9 cellular contexts compared by ENCODE assay signal in the genomic region with DNA sequence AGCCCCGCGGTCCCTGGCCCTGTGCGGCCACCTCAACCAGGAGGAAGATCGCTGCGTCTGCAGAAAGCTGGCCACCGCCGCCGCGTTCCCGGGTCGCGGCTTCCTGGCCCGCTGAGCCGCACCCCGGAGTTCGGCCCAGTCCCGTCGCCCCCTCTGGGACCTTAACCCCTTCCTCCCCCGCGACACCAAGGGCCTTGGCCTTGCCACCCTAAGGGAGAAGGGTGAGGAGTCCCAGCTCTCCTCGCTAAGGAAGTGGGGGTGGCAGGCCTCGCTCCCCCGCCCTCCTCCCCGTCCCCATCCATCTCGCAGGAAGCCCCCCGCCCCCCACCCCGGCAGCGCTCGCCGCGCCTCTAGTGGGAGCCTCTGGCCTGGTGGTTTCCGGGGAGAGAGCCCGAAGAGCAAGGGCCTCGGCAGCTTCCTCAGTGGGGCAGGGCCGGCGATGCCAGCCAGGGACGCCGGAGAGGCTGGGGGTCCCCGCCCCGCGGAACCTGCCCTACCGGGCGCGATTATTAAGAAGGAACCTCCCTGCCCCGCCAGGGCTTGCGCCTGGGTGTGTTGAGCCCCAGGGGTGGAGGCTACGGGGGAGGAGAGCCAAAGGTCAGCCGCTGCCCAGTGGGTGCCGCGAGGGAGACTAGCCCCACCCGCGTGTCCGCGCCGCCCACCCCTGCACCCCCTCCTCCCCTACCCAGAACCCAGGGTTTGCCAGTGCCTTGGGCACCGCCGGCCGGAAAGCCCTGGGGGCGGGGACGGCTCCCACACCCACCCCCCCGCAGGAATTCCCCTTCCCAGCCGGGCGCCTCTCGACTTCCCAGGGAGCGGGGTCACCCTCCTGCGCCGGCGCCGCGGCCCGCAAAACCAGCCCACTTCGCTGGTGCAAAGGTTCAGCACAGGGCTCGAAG. TPM values are rescaled to one million over a fixed set of nuclear protein-coding genes. Genes with fewer than 3 reads are reported as not detected.
DNase-seq lines count a peak whose midpoint lies in the region; ATAC-seq and TF ChIP-seq lines count a peak whose summit lies in the region.
"Had no signal": no experiment of that assay in that cellular context is flagged by ENCODE, and none has a peak within 500 bp of the region (broad histone marks: within the 10 kb centered on the region; RNA-seq: fewer than 3 reads in every experiment).

No MANE protein-coding gene starts in this region.

- no peak for TF ChIP-seq EP300 in transverse colon (IDR thresholded peaks at IDR 0.05; ENCODE audit: low read depth)

- H3K36me3 Mint-ChIP-seq in activated CD4-positive, alpha-beta T cell treated with anti-CD3 and anti-CD28 coated beads, Interleukin-2, amount 10 ng/mL, durations not matched to agents 24 days and 14 days (ENCODE audit: low read depth), result peaks cover 17% of the 10 kb centered on the region
- peaks cover 24% of the 10 kb centered on the region for H3K36me3 Mint-ChIP-seq in activated CD4-positive, alpha-beta T cell treated with anti-CD3 and anti-CD28 coated beads, Interleukin-2, amount 10 ng/mL, durations not matched to agents 7 days and 5 days (ENCODE audit: low read depth)

- TF ChIP-seq CTCF in colonic mucosa (IDR thresholded peaks at IDR 0.05) (no peak), right lobe of liver (IDR thresholded peaks at IDR 0.05) (no peak), transverse colon (IDR thresholded peaks at IDR 0.05) (no peak), tibial artery (IDR thresholded peaks at IDR 0.05) (no peak)

- H3K36me3 ChIP-seq in colonic mucosa, result no peaks in the 10 kb centered on the region
- peaks cover 0 to 15% (median 6%) of the 10 kb centered on the region in 4 donors for H3K36me3 ChIP-seq in right lobe of liver
- H3K36me3 ChIP-seq in transverse colon, result peaks cover 0 to 13% (median 2%) of the 10 kb centered on the region in 4 donors
- H3K36me3 ChIP-seq in tibial artery, result peaks cover 21 to 23% (median 22%) of the 10 kb centered on the region in 3 donors

- H3K9me3 ChIP-seq in colonic mucosa (no peaks in the 10 kb centered on the region), right lobe of liver (no peaks in the 10 kb centered on the region), transverse colon (no peaks in the 10 kb centered on the region), tibial artery (no peaks in the 10 kb centered on the region)

- no peaks in the 10 kb centered on the region for H3K9me3 Mint-ChIP-seq in activated CD4-positive, alpha-beta T cell treated with anti-CD3 and anti-CD28 coated beads, Interleukin-2, amount 10 ng/mL, durations not matched to agents 24 days and 14 days
- H3K9me3 Mint-ChIP-seq in activated CD4-positive, alpha-beta T cell treated with anti-CD3 and anti-CD28 coated beads, Interleukin-2, amount 10 ng/mL, durations not matched to agents 7 days and 5 days, result no peaks in the 10 kb centered on the region

- H3K4me3 Mint-ChIP-seq in activated CD4-positive, alpha-beta T cell treated with anti-CD3 and anti-CD28 coated beads, Interleukin-2, amount 10 ng/mL, durations not matched to agents 24 days and 14 days, result no peak overlapping the region
- no peak overlapping the region for H3K4me3 Mint-ChIP-seq in activated CD4-positive, alpha-beta T cell treated with anti-CD3 and anti-CD28 coated beads, Interleukin-2, amount 10 ng/mL, durations not matched to agents 7 days and 5 days

- H3K4me3 ChIP-seq in colonic mucosa (peak overlapping the region; percentile 11), right lobe of liver (peak overlapping the region; percentile 36 to 61 (median 50)), transverse colon (peak overlapping the region in 3 of 4 donors; percentile 13 to 33 (median 20)), tibial artery (peak overlapping the region in 1 of 2 donors; percentile 29)

- H3K4me1 ChIP-seq in colonic mucosa (peaks cover 24% of the 10 kb centered on the region), right lobe of liver (peaks cover 0 to 51% (median 23%) of the 10 kb centered on the region in 4 donors), transverse colon (peaks cover 41 to 56% (median 48%) of the 10 kb centered on the region in 4 donors), tibial artery (peaks cover 15 to 39% (median 33%) of the 10 kb centered on the region in 4 donors)

- WGBS in right lobe of liver (ENCODE audit: insufficient coverage, low coverage, low lambda C conversion rate, missing lambda C conversion rate), result under 1% methylated on average over 28 of the region's 73 CpGs
- WGBS in transverse colon (ENCODE audit: low coverage in 1 of 2), 2 donors, result 36% methylated on average over 23 of the region's 73 CpGs; no CpG with 5 or more reads in 1 of the 2 donors

- POLR2A ChIA-PET in activated CD4-positive, alpha-beta T cell treated with anti-CD3 and anti-CD28 coated beads, Interleukin-2, amount 10 ng/mL, durations not matched to agents 7 days and 5 days (lab: Charles Lee), result no interaction called here

- TF ChIP-seq POLR2A in right lobe of liver (IDR thresholded peaks at IDR 0.05) (peak; percentile 15), transverse colon (IDR thresholded peaks at IDR 0.05) (no peak)

- no peaks in the 10 kb centered on the region for H3K27me3 Mint-ChIP-seq in activated CD4-positive, alpha-beta T cell treated with anti-CD3 and anti-CD28 coated beads, Interleukin-2, amount 10 ng/mL, durations not matched to agents 24 days and 14 days
- H3K27me3 Mint-ChIP-seq in activated CD4-positive, alpha-beta T cell treated with anti-CD3 and anti-CD28 coated beads, Interleukin-2, amount 10 ng/mL, durations not matched to agents 7 days and 5 days, result peaks cover 2% of the 10 kb centered on the region

- peak; percentile 55 for DNase-seq in activated CD4-positive, alpha-beta T cell treated with anti-CD3 and anti-CD28 coated beads, Interleukin-2, amount 10 ng/mL, durations not matched to agents 24 days and 14 days
- DNase-seq in activated CD4-positive, alpha-beta T cell treated with anti-CD3 and anti-CD28 coated beads, Interleukin-2, amount 10 ng/mL, durations not matched to agents 7 days and 5 days, result no peak
- DNase-seq in colonic mucosa, result peak; percentile 71
- peak; percentile 62 to 89 (median 80) for DNase-seq in right lobe of liver
- no peak for DNase-seq in transverse colon
- no peak for DNase-seq in tibial artery
- no peak for DNase-seq in NCI-H2196 (lab: John Stamatoyannopoulos, UW; ENCODE audit: unreplicated experiment)
- DNase-seq: stimulated activated CD4-positive, alpha-beta T cell treated with anti-CD3 and anti-CD28 coated beads, Interleukin-4, amount 100 ng/mL, for 1 hour had no signal

- intact Hi-C loops in activated CD4-positive, alpha-beta T cell treated with anti-CD3 and anti-CD28 coated beads, Interleukin-2, amount 10 ng/mL, durations not matched to agents 24 days and 14 days (cut with micrococcal nuclease), result loop anchor here (10.0 kb wide), 1 partner anchor 422 kb away; no protein-coding TSS in a partner anchor
- intact Hi-C loops in colonic mucosa (cut with DNase I), result no loop called here
- intact Hi-C loops in right lobe of liver (cut with DNase I), result no loop called here
- intact Hi-C loops in transverse colon (cut with DNase I; ENCODE audit: low total_unique reads), result loop anchor here (10.0 kb wide), 1 partner anchor 162 kb away; no protein-coding TSS in a partner anchor
- intact Hi-C loops in tibial artery (cut with DNase I; ENCODE audit: low total_unique reads), result no loop called here

- ATAC-seq in right lobe of liver (peak; percentile 21 to 46 (median 40)), HG03196 (IDR thresholded peaks at IDR 0.05; ENCODE audit: unreplicated experiment) (no peak)

- no peak overlapping the region for H3K27ac Mint-ChIP-seq in activated CD4-positive, alpha-beta T cell treated with anti-CD3 and anti-CD28 coated beads, Interleukin-2, amount 10 ng/mL, durations not matched to agents 24 days and 14 days
- no peak overlapping the region for H3K27ac Mint-ChIP-seq in activated CD4-positive, alpha-beta T cell treated with anti-CD3 and anti-CD28 coated beads, Interleukin-2, amount 10 ng/mL, durations not matched to agents 7 days and 5 days

- H3K9ac ChIP-seq in colonic mucosa (ENCODE audit: low read depth in 2 of 2, low read length in 2 of 2), result peak overlapping the region; percentile 40 to 41

- H3K27ac ChIP-seq in colonic mucosa (no peak overlapping the region), right lobe of liver (peak overlapping the region; percentile 33 to 98 (median 78)), transverse colon (peak overlapping the region in 3 of 4 donors; percentile 2 to 39 (median 17)), tibial artery (no peak overlapping the region)

- in situ Hi-C loops in transverse colon (cut with MboI; ENCODE audit: low pct_ligation_motif_present in 1 of 4, low pct_unique_long_range_greater_than_20kb in 1 of 4, low sequenced_read_pairs in 3 of 4), result no loop called here

- H3K4me1 Mint-ChIP-seq in activated CD4-positive, alpha-beta T cell treated with anti-CD3 and anti-CD28 coated beads, Interleukin-2, amount 10 ng/mL, durations not matched to agents 24 days and 14 days, result peaks cover 25% of the 10 kb centered on the region
- peaks cover 28% of the 10 kb centered on the region for H3K4me1 Mint-ChIP-seq in activated CD4-positive, alpha-beta T cell treated with anti-CD3 and anti-CD28 coated beads, Interleukin-2, amount 10 ng/mL, durations not matched to agents 7 days and 5 days

- CTCF ChIA-PET in activated CD4-positive, alpha-beta T cell treated with anti-CD3 and anti-CD28 coated beads, Interleukin-2, amount 10 ng/mL, durations not matched to agents 7 days and 5 days (lab: Charles Lee), result interaction anchor here (0.6 to 0.7 kb wide), 2 partner anchors 10 to 14 kb away, joined by 3 read pairs; no protein-coding TSS in a partner anchor

- H3K27me3 ChIP-seq in colonic mucosa, result no peaks in the 10 kb centered on the region
- no peaks in the 10 kb centered on the region for H3K27me3 ChIP-seq in right lobe of liver
- H3K27me3 ChIP-seq in transverse colon, result no peaks in the 10 kb centered on the region
- H3K27me3 ChIP-seq in tibial artery, result peaks cover 0 to 48% of the 10 kb centered on the region in 2 donors

RNA-seq across cellular contexts. Expression of a gene that starts 6.8 kb away (rescaled TPM):
- 18.5 and 19.4 TPM in 2 replicates for total RNA-seq in activated CD4-positive, alpha-beta T cell treated with anti-CD3 and anti-CD28 coated beads, Interleukin-2, amount 10 ng/mL, durations not matched to agents 24 days and 14 days
- 10 to 100 TPM; 35.0 TPM for total RNA-seq in activated CD4-positive, alpha-beta T cell treated with anti-CD3 and anti-CD28 coated beads, Interleukin-2, amount 10 ng/mL, durations not matched to agents 7 days and 5 days
- total RNA-seq in colonic mucosa, result 10 to 100 TPM; 10.6 to 18.1 TPM
- total RNA-seq in right lobe of liver, result 10 to 100 TPM in 5 of 6 experiments, 1 to 10 TPM in 1; 8.9 to 21.9 (median 15.1) TPM
- total RNA-seq in transverse colon, result 10 to 100 TPM in 1 of 4 donors, 1 to 10 TPM in 3; 6.6 to 25.1 (median 8.3) TPM

RNA-seq across cellular contexts. Expression of a gene that starts 35.6 kb away (rescaled TPM):
- total RNA-seq in activated CD4-positive, alpha-beta T cell treated with anti-CD3 and anti-CD28 coated beads, Interleukin-2, amount 10 ng/mL, durations not matched to agents 24 days and 14 days, result 9.4 TPM in 2 replicates
- total RNA-seq in activated CD4-positive, alpha-beta T cell treated with anti-CD3 and anti-CD28 coated beads, Interleukin-2, amount 10 ng/mL, durations not matched to agents 7 days and 5 days, result 1 to 10 TPM; 4.3 to 6.4 TPM
- total RNA-seq in colonic mucosa (1 to 10 TPM; 5.0 to 8.1 TPM), right lobe of liver (1 to 10 TPM; 1.2 to 4.7 (median 2.0) TPM), transverse colon (1 to 10 TPM; 1.5 to 4.4 (median 3.1) TPM)

RNA-seq across cellular contexts. Expression of a gene that starts 54.5 kb away (rescaled TPM):
- total RNA-seq in activated CD4-positive, alpha-beta T cell treated with anti-CD3 and anti-CD28 coated beads, Interleukin-2, amount 10 ng/mL, durations not matched to agents 24 days and 14 days, result 7.5 and 8.2 TPM in 2 replicates
- 1 to 10 TPM; 4.6 to 5.5 TPM for total RNA-seq in activated CD4-positive, alpha-beta T cell treated with anti-CD3 and anti-CD28 coated beads, Interleukin-2, amount 10 ng/mL, durations not matched to agents 7 days and 5 days
- total RNA-seq in colonic mucosa (1 to 10 TPM; 2.1 to 4.0 TPM), right lobe of liver (1 to 10 TPM in 3 of 6 experiments, under 1 TPM in 3; 0.33 to 3.5 (median 1.1) TPM), transverse colon (under 1 TPM in 2 of 4 donors, not detected in 2; 0.27 to 0.64 TPM)

Comparison
In these comparisons a context has a peak if more than half of its experiments do, and no peak if none do; other contexts are left out.
1. DNase-seq: peak in activated CD4-positive, alpha-beta T cell treated with anti-CD3 and anti-CD28 coated beads, Interleukin-2, amount 10 ng/mL, durations not matched to agents 24 days and 14 days (single experiment), colonic mucosa (single experiment) and right lobe of liver (3 of 3); none in activated CD4-positive, alpha-beta T cell treated with anti-CD3 and anti-CD28 coated beads, Interleukin-2, amount 10 ng/mL, durations not matched to agents 7 days and 5 days (single experiment), transverse colon (single experiment), tibial artery (0 of 2) and NCI-H2196 (single experiment).
2. H3K27ac ChIP-seq: peak in right lobe of liver (3 of 3) and transverse colon (3 of 4); none in colonic mucosa (single experiment) and tibial artery (0 of 2).
3. intact Hi-C loops: an anchor here in activated CD4-positive, alpha-beta T cell treated with anti-CD3 and anti-CD28 coated beads, Interleukin-2, amount 10 ng/mL, durations not matched to agents 24 days and 14 days (10.0 kb wide) and transverse colon (10.0 kb wide); none called in colonic mucosa, right lobe of liver and tibial artery.